ENCODE assay signal across 9 cellular contexts in the genomic region with DNA sequence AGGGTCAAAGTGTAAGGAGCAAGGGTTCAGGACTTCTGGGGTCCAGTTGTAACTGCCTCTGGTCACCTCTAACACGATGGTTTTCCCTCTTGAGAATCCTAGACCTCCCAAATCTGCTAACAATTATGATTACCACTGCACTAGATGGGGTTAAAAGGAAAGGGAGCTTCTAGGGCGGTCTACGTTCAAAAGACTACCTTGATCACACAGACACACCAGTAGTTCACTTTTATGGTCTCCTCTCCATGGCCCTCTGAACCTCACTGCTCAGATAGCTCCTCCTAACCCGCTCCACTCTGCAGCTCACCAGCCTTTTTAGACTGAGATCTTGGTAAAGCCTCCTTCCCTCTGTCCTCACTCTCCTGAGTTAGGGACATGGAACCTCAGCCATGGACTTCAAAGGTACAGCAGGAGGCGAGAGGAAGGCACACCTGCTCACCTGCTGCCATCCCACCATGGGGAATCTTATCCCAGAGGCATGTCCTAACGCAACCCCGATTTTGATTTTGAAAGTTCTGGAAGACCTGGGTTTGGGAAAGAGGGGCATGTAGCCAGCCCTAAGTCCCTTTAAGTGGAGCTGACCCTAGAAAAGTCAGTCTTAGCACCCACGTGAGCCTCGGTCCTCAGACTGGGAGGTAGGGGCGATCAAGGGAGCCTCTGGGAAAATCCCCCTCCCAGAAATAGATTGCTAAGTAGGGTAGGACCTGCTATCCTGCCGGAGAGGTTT. TPM values are rescaled to one million over a fixed set of nuclear protein-coding genes. Genes with fewer than 3 reads are reported as not detected.
DNase-seq lines count a peak whose midpoint lies in the region; ATAC-seq lines count a peak whose summit lies in the region.
"Had no signal": no experiment of that assay in that cellular context is flagged by ENCODE, and none has a peak within 500 bp of the region (broad histone marks: within the 10 kb centered on the region; RNA-seq: fewer than 3 reads in every experiment).

No MANE protein-coding gene starts in this region.

- DNase-seq in T-helper 2 cell treated with Interferon-gamma antibody and Interleukin-4, amounts not matched to agents 5 μg/mL and 100 μg/mL, for 36 hours (ENCODE audit: low spot score): no peak
- DNase-seq in T-helper 2 cell (no peak), left colon (no peak)
- no peak for DNase-seq in activated naive CD4-positive, alpha-beta T cell treated with anti-CD3 and anti-CD28 coated beads, Interleukin-2, amount 50 U/mL, for 72 hours (ENCODE audit: low spot score in 2 of 2)
- DNase-seq in central memory CD4-positive, alpha-beta T cell: no peak

- peak overlapping the region; percentile 57 for H3K27ac ChIP-seq in temporal lobe (ENCODE audit: low read depth, low read length)
- H3K27ac ChIP-seq: neutrophil had no signal

- peaks cover 23% of the 10 kb centered on the region for H3K4me1 Mint-ChIP-seq in T-helper 2 cell treated with Interferon-gamma antibody and Interleukin-4, amounts not matched to agents 5 μg/mL and 100 μg/mL, for 36 hours (ENCODE audit: low read depth)

- H3K27me3 Mint-ChIP-seq in T-helper 2 cell treated with Interferon-gamma antibody and Interleukin-4, amounts not matched to agents 5 μg/mL and 100 μg/mL, for 36 hours (ENCODE audit: low read depth): peaks cover 17% of the 10 kb centered on the region

- no peak for ATAC-seq in activated naive CD4-positive, alpha-beta T cell treated with anti-CD3 and anti-CD28 coated beads, Interleukin-2, amount 50 U/mL, for 72 hours
- ATAC-seq in left colon (peak; percentile 34), HG02623 (IDR thresholded peaks at IDR 0.05; ENCODE audit: unreplicated experiment) (no peak), HG03139 (IDR thresholded peaks at IDR 0.05; ENCODE audit: unreplicated experiment) (no peak)

- intact Hi-C loops in left colon (cut with DNase I, micrococcal nuclease): loop anchor here (5.0 to 10.0 kb wide), 2 partner anchors 75 to 82 kb away; no protein-coding TSS in a partner anchor

- peak overlapping the region; percentile 75 for H3K4me3 Mint-ChIP-seq in T-helper 2 cell treated with Interferon-gamma antibody and Interleukin-4, amounts not matched to agents 5 μg/mL and 100 μg/mL, for 36 hours

- H3K27ac Mint-ChIP-seq in T-helper 2 cell treated with Interferon-gamma antibody and Interleukin-4, amounts not matched to agents 5 μg/mL and 100 μg/mL, for 36 hours: peak overlapping the region; percentile 43
- peak overlapping the region; percentile 44 to 50 for H3K27ac Mint-ChIP-seq in activated naive CD4-positive, alpha-beta T cell treated with anti-CD3 and anti-CD28 coated beads, Interleukin-2, amount 50 U/mL, for 72 hours

- H3K9me3 Mint-ChIP-seq in T-helper 2 cell treated with Interferon-gamma antibody and Interleukin-4, amounts not matched to agents 5 μg/mL and 100 μg/mL, for 36 hours: no peaks in the 10 kb centered on the region
- no peaks in the 10 kb centered on the region for H3K9me3 Mint-ChIP-seq in activated naive CD4-positive, alpha-beta T cell treated with anti-CD3 and anti-CD28 coated beads, Interleukin-2, amount 50 U/mL, for 72 hours

- no peaks in the 10 kb centered on the region for H3K36me3 Mint-ChIP-seq in T-helper 2 cell treated with Interferon-gamma antibody and Interleukin-4, amounts not matched to agents 5 μg/mL and 100 μg/mL, for 36 hours (ENCODE audit: low read depth)
- peaks cover 0 to 6% of the 10 kb centered on the region in 2 donors for H3K36me3 Mint-ChIP-seq in activated naive CD4-positive, alpha-beta T cell treated with anti-CD3 and anti-CD28 coated beads, Interleukin-2, amount 50 U/mL, for 72 hours

RNA-seq across cellular contexts. Expression of gene ZNF219, which starts 1.4 kb away (rescaled TPM):
- total RNA-seq in activated naive CD4-positive, alpha-beta T cell treated with anti-CD3 and anti-CD28 coated beads, Interleukin-2, amount 50 U/mL, for 72 hours: 10 to 100 TPM; 10.0 to 21.9 TPM
- total RNA-seq in left colon (10 to 100 TPM; 51.1 to 53.7 TPM), temporal lobe (5.7 TPM)

RNA-seq across cellular contexts. Expression of gene TMEM253, which starts 3.8 kb away (rescaled TPM):
- under 1 TPM in 1 of 2 donors, not detected in 1; 0.25 TPM for total RNA-seq in activated naive CD4-positive, alpha-beta T cell treated with anti-CD3 and anti-CD28 coated beads, Interleukin-2, amount 50 U/mL, for 72 hours
- 10 to 100 TPM; 37.5 to 46.8 TPM for total RNA-seq in left colon
- total RNA-seq in temporal lobe: not detected

RNA-seq across cellular contexts. Expression of gene ARHGEF40, which starts 26.9 kb away (rescaled TPM):
- under 1 TPM in 1 of 2 donors, not detected in 1; 0.23 TPM for total RNA-seq in activated naive CD4-positive, alpha-beta T cell treated with anti-CD3 and anti-CD28 coated beads, Interleukin-2, amount 50 U/mL, for 72 hours
- total RNA-seq in left colon: 10 to 100 TPM; 37.2 to 40.8 TPM
- 15.0 TPM for total RNA-seq in temporal lobe

RNA-seq across cellular contexts. Expression of gene RNASE8, which starts 39.4 kb away (rescaled TPM):
- total RNA-seq in activated naive CD4-positive, alpha-beta T cell treated with anti-CD3 and anti-CD28 coated beads, Interleukin-2, amount 50 U/mL, for 72 hours: not detected
- total RNA-seq in left colon: not detected
- not detected for total RNA-seq in temporal lobe

RNA-seq across cellular contexts. Expression of gene RNASE7, which starts 54.9 kb away (rescaled TPM):
- not detected for total RNA-seq in activated naive CD4-positive, alpha-beta T cell treated with anti-CD3 and anti-CD28 coated beads, Interleukin-2, amount 50 U/mL, for 72 hours
- total RNA-seq in left colon (under 1 TPM in 1 of 2 donors, not detected in 1; 0.31 TPM), temporal lobe (not detected)

Comparison
In these comparisons a context has a peak if more than half of its experiments do, and no peak if none do; other contexts are left out.
1. RNA of gene TMEM253, which starts 3.8 kb away (total RNA-seq): 37.5 to 46.8 TPM in left colon; 0.25 TPM in activated naive CD4-positive, alpha-beta T cell treated with anti-CD3 and anti-CD28 coated beads, Interleukin-2, amount 50 U/mL, for 72 hours and not detected in temporal lobe (single experiment); every median in the first group is over 10 times any median in the second.
2. RNA of gene ARHGEF40, which starts 26.9 kb away (total RNA-seq): 37.2 to 40.8 TPM in left colon and 15.0 TPM in temporal lobe (single experiment); 0.23 TPM in activated naive CD4-positive, alpha-beta T cell treated with anti-CD3 and anti-CD28 coated beads, Interleukin-2, amount 50 U/mL, for 72 hours; every median in the first group is over 10 times any median in the second.